15 cellular contexts compared by ENCODE assay signal in genomic region chr5:18740301-18740700, GRCh38.
DNase-seq lines count a peak whose midpoint lies in the region; ATAC-seq and FAIRE-seq lines count a peak whose summit lies in the region.
"Had no signal": no experiment of that assay in that cellular context is flagged by ENCODE, and none has a peak within 500 bp of the region (broad histone marks: within the 10 kb centered on the region; RNA-seq: fewer than 3 reads in every experiment).

No MANE protein-coding gene starts in this region.

- no peak for DNase-seq in activated naive CD4-positive, alpha-beta T cell treated with Interleukin-2 at 50 U/mL for 16 hours
- DNase-seq in RCC 7860 (ENCODE audit: low spot score) (no peak), activated T-cell treated with anti-CD3 and anti-CD28 coated beads for 4 hours (no peak), 8988T (no peak), left colon (no peak), dedifferentiated amniotic fluid mesenchymal stem cell (ENCODE audit: extremely low spot score) (no peak)
- DNase-seq: activated CD4-positive, alpha-beta T cell treated with anti-CD3 and anti-CD28 coated beads, Interleukin-2, amount 50 U/mL, for 1 hour; activated gamma-delta T cell; effector memory CD4-positive, alpha-beta T cell; foreskin keratinocyte; KBM-7; NCI-H526 treated with DMSO at 0.1 percent for 48 hours; stimulated activated CD4-positive, alpha-beta T cell treated with anti-CD3 and anti-CD28 coated beads, Interleukin-12 subunit alpha, Interleukin-12 subunit beta, amount 100 ng/mL, for 4 hours had no signal

- intact Hi-C loops in left colon (cut with DNase I, micrococcal nuclease) = no loop called here

- peaks cover 13% of the 10 kb centered on the region for H3K36me3 Mint-ChIP-seq in activated naive CD4-positive, alpha-beta T cell treated with anti-CD3 and anti-CD28 coated beads, Interleukin-2, amount 50 U/mL, for 24 hours

- FAIRE-seq in RCC 7860 (lab: Jason Lieb, UNC) = peak; percentile 60

- H3K27me3 Mint-ChIP-seq in activated naive CD4-positive, alpha-beta T cell treated with anti-CD3 and anti-CD28 coated beads, Interleukin-2, amount 50 U/mL, for 24 hours = no peaks in the 10 kb centered on the region

- H3K4me1 Mint-ChIP-seq in activated naive CD4-positive, alpha-beta T cell treated with anti-CD3 and anti-CD28 coated beads, Interleukin-2, amount 50 U/mL, for 24 hours = peaks cover 80% of the 10 kb centered on the region

- ATAC-seq in HG02973 (IDR thresholded peaks at IDR 0.05; ENCODE audit: unreplicated experiment) = peak; percentile 41
- no peak for ATAC-seq in left colon
- ATAC-seq: foreskin keratinocyte had no signal

- peak overlapping the region; percentile 27 for H3K27ac Mint-ChIP-seq in activated naive CD4-positive, alpha-beta T cell treated with anti-CD3 and anti-CD28 coated beads, Interleukin-2, amount 50 U/mL, for 24 hours

- H3K9me3 Mint-ChIP-seq in activated naive CD4-positive, alpha-beta T cell treated with anti-CD3 and anti-CD28 coated beads, Interleukin-2, amount 50 U/mL, for 24 hours = no peaks in the 10 kb centered on the region

- H3K4me3 Mint-ChIP-seq in activated naive CD4-positive, alpha-beta T cell treated with anti-CD3 and anti-CD28 coated beads, Interleukin-2, amount 50 U/mL, for 24 hours = peak overlapping the region; percentile 74
